Comparison of ENCODE assay signal across 8 cellular contexts in genomic region chr11:65817815-65818680, GRCh38. TPM values are rescaled to one million over a fixed set of nuclear protein-coding genes. Genes with fewer than 3 reads are reported as not detected.
A peak's percentile ranks its signal among the peaks of the same experiment; 100 is the strongest.
DNase-seq lines count a peak whose midpoint lies in the region; TF ChIP-seq lines count a peak whose summit lies in the region.

No MANE protein-coding gene starts in this region.

- H3K9me3 ChIP-seq in ES-I3 (ENCODE audit: control insufficient read depth, insufficient read depth, low read length) (no peaks in the 10 kb centered on the region), SK-N-MC (ENCODE audit: low read depth, low read length) (no peaks in the 10 kb centered on the region), osteoblast (ENCODE audit: low read depth, low read length) (no peaks in the 10 kb centered on the region), testis (no peaks in the 10 kb centered on the region)

- H3K36me3 ChIP-seq in ES-I3 (ENCODE audit: insufficient read depth, low read length) (no peaks in the 10 kb centered on the region), SK-N-MC (ENCODE audit: insufficient read depth, low read length) (no peaks in the 10 kb centered on the region), osteoblast (ENCODE audit: insufficient read depth, low read length) (no peaks in the 10 kb centered on the region), testis (ENCODE audit: low read depth, missing control alignments) (no peaks in the 10 kb centered on the region)

- 5 to 12% methylated on average over 20 to 72 of the region's 74 CpGs for WGBS in testis, 2 donors

- H3K4me1 Mint-ChIP-seq in activated naive CD4-positive, alpha-beta T cell treated with anti-CD3 and anti-CD28 coated beads, Interleukin-2, amount 50 U/mL, for 24 hours, result peaks cover 19% of the 10 kb centered on the region

- H3K4me3 ChIP-seq in SK-N-MC, result peak overlapping the region; percentile 83
- H3K4me3 ChIP-seq in osteoblast (ENCODE audit: insufficient read depth, low read length), result peak overlapping the region; percentile 86
- peak overlapping the region; percentile 67 to 76 for H3K4me3 ChIP-seq in testis

- H3K27me3 Mint-ChIP-seq in activated naive CD4-positive, alpha-beta T cell treated with anti-CD3 and anti-CD28 coated beads, Interleukin-2, amount 50 U/mL, for 24 hours, result no peaks in the 10 kb centered on the region

- DNase-seq in HCEC 1CT, result peak; percentile 78
- DNase-seq in MV-4-11 (lab: John Stamatoyannopoulos, UW), result peak; percentile 73
- DNase-seq in SK-N-MC (ENCODE audit: low read depth, low spot score), result peak; percentile 40
- DNase-seq in glomerular visceral epithelial cell (ENCODE audit: extremely low spot score), result peak; percentile 86
- peak; percentile 99 for DNase-seq in osteoblast (ENCODE audit: insufficient read length, low spot score, missing footprints)
- DNase-seq in testis, result peak; percentile 96

- H3K9ac ChIP-seq in ES-I3 (ENCODE audit: low read depth, low read length) (peak overlapping the region; percentile 93), SK-N-MC (ENCODE audit: insufficient read length) (peak overlapping the region; percentile 81)

- H3K4me1 ChIP-seq in ES-I3 (ENCODE audit: insufficient read depth, low read length) (no peaks in the 10 kb centered on the region), osteoblast (ENCODE audit: insufficient read depth, low read length) (peaks cover 16% of the 10 kb centered on the region), testis (peaks cover 7% of the 10 kb centered on the region)

- peak; percentile 86 for TF ChIP-seq CTCF in osteoblast (IDR thresholded peaks at IDR 0.05; ENCODE audit: extremely low read depth, low read depth, low read length)
- peak; percentile 91 to 99 (median 98) for TF ChIP-seq CTCF in testis (IDR thresholded peaks at IDR 0.05)

- peak overlapping the region; percentile 89 for H2AFZ ChIP-seq in osteoblast (ENCODE audit: low read length)

- peak overlapping the region; percentile 84 for H3K4me2 ChIP-seq in osteoblast (ENCODE audit: insufficient read depth, low read length)

- no peak for TF ChIP-seq POLR2A in testis (IDR thresholded peaks at IDR 0.05)

- intact Hi-C loops in testis (cut with DNase I; ENCODE audit: low total_unique reads), result loop anchor here (5.0 kb wide), 1 partner anchor 106 kb away; the partner anchor contains the start of gene KAT5

- no peaks in the 10 kb centered on the region for H3K9me3 Mint-ChIP-seq in activated naive CD4-positive, alpha-beta T cell treated with anti-CD3 and anti-CD28 coated beads, Interleukin-2, amount 50 U/mL, for 24 hours

- no peak overlapping the region for H3K27ac ChIP-seq in SK-N-MC
- peak overlapping the region; percentile 47 for H3K27ac ChIP-seq in osteoblast (ENCODE audit: low read depth, low read length)
- peak overlapping the region; percentile 59 to 82 for H3K27ac ChIP-seq in testis

- peak overlapping the region; percentile 89 for H3K27ac Mint-ChIP-seq in activated naive CD4-positive, alpha-beta T cell treated with anti-CD3 and anti-CD28 coated beads, Interleukin-2, amount 50 U/mL, for 24 hours

- no peaks in the 10 kb centered on the region for H3K36me3 Mint-ChIP-seq in activated naive CD4-positive, alpha-beta T cell treated with anti-CD3 and anti-CD28 coated beads, Interleukin-2, amount 50 U/mL, for 24 hours

- no peaks in the 10 kb centered on the region for H4K20me1 ChIP-seq in osteoblast (ENCODE audit: insufficient read depth, low read length)

- peak overlapping the region; percentile 88 for H3K4me3 Mint-ChIP-seq in activated naive CD4-positive, alpha-beta T cell treated with anti-CD3 and anti-CD28 coated beads, Interleukin-2, amount 50 U/mL, for 24 hours

- H3K79me2 ChIP-seq in osteoblast (ENCODE audit: insufficient read depth, low read length), result peaks cover 13% of the 10 kb centered on the region

- H3K27me3 ChIP-seq in osteoblast (ENCODE audit: insufficient read depth, low read length), result peaks cover 11% of the 10 kb centered on the region
- no peaks in the 10 kb centered on the region for H3K27me3 ChIP-seq in testis

RNA-seq across cellular contexts. Expression of gene SNX32, which starts 15.7 kb away (rescaled TPM):
- total RNA-seq in osteoblast (1.1 and 1.5 TPM in 2 replicates), testis (1 to 10 TPM; 3.2 to 4.0 TPM)
- polyA plus RNA-seq in testis (ENCODE audit: insufficient read depth, low read depth, low replicate concordance), result 4.9 TPM

RNA-seq across cellular contexts. Expression of gene OVOL1, which starts 31.2 kb away (rescaled TPM):
- total RNA-seq in osteoblast (not detected in 2 replicates), testis (10 to 100 TPM; 27.6 to 33.9 TPM)
- polyA plus RNA-seq in testis (ENCODE audit: insufficient read depth, low read depth, low replicate concordance), result 72.4 TPM

RNA-seq across cellular contexts. Expression of gene AP5B1, which starts 37.3 kb away (rescaled TPM):
- total RNA-seq in osteoblast (15.3 and 18.1 TPM in 2 replicates), testis (10 to 100 TPM; 13.5 to 14.8 TPM)
- polyA plus RNA-seq in testis (ENCODE audit: insufficient read depth, low read depth, low replicate concordance), result 4.5 TPM

RNA-seq across cellular contexts. Expression of gene CFL1, which starts 39.9 kb away (rescaled TPM):
- total RNA-seq in osteoblast (607 and 704 TPM in 2 replicates), testis (100 to 1,000 TPM; 522 to 570 TPM)
- polyA plus RNA-seq in testis (ENCODE audit: insufficient read depth, low read depth, low replicate concordance), result 647 TPM

RNA-seq across cellular contexts. Expression of gene MUS81, which starts 42.2 kb away (rescaled TPM):
- total RNA-seq in osteoblast (50.1 and 53.6 TPM in 2 replicates), testis (10 to 100 TPM; 57.2 to 74.0 TPM)
- polyA plus RNA-seq in testis (ENCODE audit: insufficient read depth, low read depth, low replicate concordance), result 49.9 TPM

Comparison
In these comparisons a context has a peak if more than half of its experiments do, and no peak if none do; other contexts are left out.
1. DNase-seq: peak in every context shown above with its lines; median percentile 99 in osteoblast; 96 in testis; 86 in glomerular visceral epithelial cell; 78 in HCEC 1CT; 73 in MV-4-11; 40 in SK-N-MC.
2. RNA of gene OVOL1, which starts 31.2 kb away (total RNA-seq): 27.6 to 33.9 TPM in testis; not detected in osteoblast; every median in the first group is over 10 times any median in the second.
3. Peak in every context shown above with its lines, with median percentiles within 50 percentile points of each other: H3K4me3 ChIP-seq.